Comparison of ENCODE assay signal across 8 cellular contexts in the genomic region with DNA sequence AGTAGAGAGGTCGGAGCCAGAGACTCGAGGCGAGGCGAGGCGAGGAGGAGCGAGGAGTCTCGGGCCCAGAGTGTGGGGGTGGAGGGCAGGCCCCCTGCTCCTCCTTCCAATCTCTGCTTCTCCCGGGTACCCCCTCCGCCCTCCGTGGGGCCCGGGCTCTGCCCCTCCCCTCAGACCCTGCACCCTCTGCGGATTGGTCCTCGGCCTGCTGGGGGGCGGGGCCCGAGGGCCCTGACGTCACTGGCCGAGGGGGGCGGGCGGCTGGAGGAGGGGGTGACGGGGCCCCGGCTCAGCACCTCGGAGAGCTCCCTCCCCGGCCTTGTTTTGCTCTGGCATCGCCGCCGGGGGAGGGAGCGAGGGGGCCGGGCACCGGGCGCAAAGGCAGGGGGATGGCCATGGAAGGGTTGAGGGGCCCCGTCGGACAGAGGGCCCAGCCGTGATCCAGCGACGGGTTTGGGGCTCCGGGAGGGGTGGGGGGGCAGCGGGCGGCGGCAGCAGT. TPM values are rescaled to one million over a fixed set of nuclear protein-coding genes. Genes with fewer than 3 reads are reported as not detected.
DNase-seq lines count a peak whose midpoint lies in the region; ATAC-seq and TF ChIP-seq lines count a peak whose summit lies in the region.

TSS of gene RUNDC3A (plus strand) at position 282 of the 499 bp plus-strand sequence. CDS start 232 bp downstream, outside the sequence.

- H3K9me3 Mint-ChIP-seq in osteocyte (ENCODE audit: unreplicated experiment), result no peaks in the 10 kb centered on the region

- H3K36me3 ChIP-seq in suprapubic skin, result no peaks in the 10 kb centered on the region

- H3K4me1 ChIP-seq in suprapubic skin, result peaks cover 26% of the 10 kb centered on the region

- 0% methylated on average over 5 of the region's 39 CpGs for WGBS in suprapubic skin

- peaks cover 34% of the 10 kb centered on the region for H3K27me3 Mint-ChIP-seq in osteocyte (ENCODE audit: unreplicated experiment)

- H3K36me3 Mint-ChIP-seq in osteocyte (ENCODE audit: unreplicated experiment), result no peaks in the 10 kb centered on the region

- peak; percentile 99 for ATAC-seq in Right ventricle myocardium superior (ENCODE audit: poor library complexity)
- ATAC-seq in HG03159 (IDR thresholded peaks at IDR 0.05; ENCODE audit: unreplicated experiment), result no peak

- TF ChIP-seq POLR2A in suprapubic skin (IDR thresholded peaks at IDR 0.05), result no peak

- peaks cover 5% of the 10 kb centered on the region for H3K4me1 Mint-ChIP-seq in osteocyte (ENCODE audit: unreplicated experiment)

- TF ChIP-seq EP300 in suprapubic skin (IDR thresholded peaks at IDR 0.05), result no peak

- intact Hi-C loops in Right ventricle myocardium superior (cut with DNase I), result no loop called here

- H3K27me3 ChIP-seq in suprapubic skin, result peaks cover 15% of the 10 kb centered on the region

- H3K4me3 ChIP-seq in suprapubic skin, result peak within 1 kb of the TSS; percentile 53

- DNase-seq in ELF-1 (ENCODE audit: low read depth, low spot score) (peak; percentile 82), NCI-H1092 (lab: John Stamatoyannopoulos, UW) (peak; percentile 83), SW 1271 (lab: John Stamatoyannopoulos, UW) (peak; percentile 31 to 39), Right ventricle myocardium superior (peak; percentile 91), osteocyte (ENCODE audit: extremely low spot score, unreplicated experiment) (peak; percentile 95), suprapubic skin (ENCODE audit: low spot score in 2 of 2) (peak in 1 of 2 donors; percentile 86)
- peak; percentile 65 for DNase-seq in activated naive CD8-positive, alpha-beta T cell treated with anti-CD3 and anti-CD28 coated beads, Interleukin-2, amount 50 U/mL, for 16 hours (ENCODE audit: low read depth, low spot score)

- peak within 1 kb of the TSS; percentile 63 for H3K4me3 Mint-ChIP-seq in osteocyte (ENCODE audit: unreplicated experiment)

- H3K27ac ChIP-seq in suprapubic skin, result peak within 1 kb of the TSS; percentile 20

- no peaks in the 10 kb centered on the region for H3K9me3 ChIP-seq in suprapubic skin

- no peak within 1 kb of the TSS for H3K27ac Mint-ChIP-seq in osteocyte (ENCODE audit: unreplicated experiment)

- no peak for TF ChIP-seq CTCF in osteocyte (IDR thresholded peaks at IDR 0.05)
- TF ChIP-seq CTCF in suprapubic skin (IDR thresholded peaks at IDR 0.05), result no peak

RNA-seq across cellular contexts. Expression of gene RUNDC3A, which starts in this region (rescaled TPM):
- 0.22 TPM for total RNA-seq in Right ventricle myocardium superior
- total RNA-seq in osteocyte, result 0.38 and 0.60 TPM in 2 replicates
- total RNA-seq in suprapubic skin, result 10 to 100 TPM; 12.6 to 22.0 (median 14.7) TPM

Comparison
In these comparisons a context has a peak if more than half of its experiments do, and no peak if none do; other contexts are left out.
1. Peak in DNase-seq and ATAC-seq in Right ventricle myocardium superior; RNA of the gene not detected or under 1 TPM.
2. Peak in DNase-seq in osteocyte; RNA of the gene not detected or under 1 TPM.